Comparison of ENCODE assay signal across 6 cellular contexts in the genomic region with DNA sequence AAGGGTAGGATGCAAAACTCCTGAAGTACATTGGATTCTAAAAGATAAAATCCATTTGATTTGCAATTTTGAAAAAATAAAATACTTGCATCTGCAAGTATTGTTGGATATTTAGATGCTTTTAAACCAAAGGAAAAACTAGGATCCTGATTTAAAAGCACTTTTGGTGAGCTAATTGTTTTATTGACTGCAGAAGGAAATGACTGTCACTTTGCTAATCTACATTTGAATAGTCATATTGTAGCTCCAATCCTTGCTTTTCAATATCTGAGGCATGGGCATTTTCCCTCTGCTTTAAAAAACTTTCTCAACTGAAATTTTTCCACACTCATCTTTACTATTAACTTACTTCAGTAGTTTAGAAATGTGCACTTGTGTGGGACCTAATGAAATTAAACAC.
"Had no signal": no experiment of that assay in that cellular context is flagged by ENCODE, and none has a peak within 500 bp of the region (broad histone marks: within the 10 kb centered on the region; RNA-seq: fewer than 3 reads in every experiment).

No MANE protein-coding gene starts in this region.

- H3K9ac ChIP-seq: GM23248 had no signal

- H3K4me3 ChIP-seq: GM23248, K562 had no signal

- H3K27ac ChIP-seq: GM23248 had no signal

- ATAC-seq: K562 had no signal

- DNase-seq: GM23248, H9, HCEC 1CT, IMR-90, KG1 had no signal

- H2AFZ ChIP-seq: GM23248 had no signal

- H3K4me3 Mint-ChIP-seq: H9 had no signal
